ENCODE assay signal across 33 cellular contexts in the genomic region with DNA sequence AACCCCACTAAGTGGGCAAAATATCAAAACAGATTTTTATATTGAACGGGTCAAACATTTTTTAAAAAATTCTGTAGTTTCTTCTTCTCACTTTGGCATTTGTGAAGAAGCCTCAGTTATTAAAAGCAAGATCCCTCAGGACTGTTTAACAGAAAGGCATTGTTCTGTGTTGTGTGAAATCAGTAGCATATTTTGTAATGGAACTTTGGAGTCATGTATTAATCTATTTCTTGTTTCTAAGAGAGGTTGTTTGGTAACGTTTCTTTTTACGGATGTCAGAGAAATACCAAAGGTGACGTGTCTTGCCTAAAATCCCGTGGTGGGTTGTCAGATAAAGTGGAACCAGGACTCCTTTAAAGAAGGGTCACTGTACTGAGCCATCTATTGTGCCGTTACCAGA.
"Had no signal": no experiment of that assay in that cellular context is flagged by ENCODE, and none has a peak within 500 bp of the region (broad histone marks: within the 10 kb centered on the region; RNA-seq: fewer than 3 reads in every experiment).

No MANE protein-coding gene starts in this region.

- H3K4me3 Mint-ChIP-seq: activated B cell treated with CpG ODN at 0.5 μM for 24 hours; activated CD4-positive, alpha-beta memory T cell treated with anti-CD3 and anti-CD28 coated beads for 36 hours; activated CD4-positive, alpha-beta T cell treated with anti-CD3 and anti-CD28 coated beads, Interleukin-2, amount 10 ng/mL, durations not matched to agents 24 days and 14 days; activated CD8-positive, alpha-beta T cell treated with anti-CD3 and anti-CD28 coated beads for 36 hours; activated naive CD4-positive, alpha-beta T cell treated with anti-CD3 and anti-CD28 coated beads for 36 hours; activated naive CD8-positive, alpha-beta T cell treated with anti-CD3 and anti-CD28 coated beads for 36 hours; activated T-cell treated with anti-CD3 and anti-CD28 coated beads, Interleukin-2, amount 50 U/mL, for 4 hours; activated T-cell treated with anti-CD3 and anti-CD28 coated beads, Interleukin-2, amount 50 U/mL, for 72 hours; activated T-helper 1 cell treated with anti-CD3 and anti-CD28 coated beads, Interleukin-12 subunit alpha, Interleukin-12 subunit beta, Interleukin-2, Interleukin-4 antibody, amounts not matched to agents 30 ng/mL and 10 ng/mL and 1 ng/mL, durations not matched to agents 14 hours and 24 hours and 36 hours; activated T-helper 17 cell treated with anti-CD3 and anti-CD28 coated beads, Interleukin-2, amount 50 U/mL, for 72 hours; T-helper 1 cell treated with Interleukin-12 subunit alpha and Interleukin-12 subunit beta and Interleukin-4 antibody, amounts not matched to agents 30 μg/mL and 1 μg/mL, for 36 hours; T-helper 2 cell treated with Interferon-gamma antibody and Interleukin-4, amounts not matched to agents 5 μg/mL and 100 μg/mL, for 36 hours had no signal

- ATAC-seq: activated CD8-positive, alpha-beta T cell treated with anti-CD3 and anti-CD28 coated beads for 36 hours; activated T-cell treated with anti-CD3 and anti-CD28 coated beads, Interleukin-2, amount 50 U/mL, for 4 hours; body of pancreas had no signal

- H3K27me3 Mint-ChIP-seq: activated CD4-positive, alpha-beta memory T cell treated with anti-CD3 and anti-CD28 coated beads for 36 hours; activated CD4-positive, alpha-beta T cell treated with anti-CD3 and anti-CD28 coated beads, Interleukin-2, amount 10 ng/mL, durations not matched to agents 24 days and 14 days; activated CD8-positive, alpha-beta T cell treated with anti-CD3 and anti-CD28 coated beads for 36 hours; activated naive CD8-positive, alpha-beta T cell treated with anti-CD3 and anti-CD28 coated beads for 36 hours; activated T-helper 17 cell treated with anti-CD3 and anti-CD28 coated beads, Interleukin-2, amount 50 U/mL, for 72 hours had no signal

- DNase-seq: activated B cell treated with CpG ODN at 0.5 μM for 24 hours; activated CD4-positive, alpha-beta memory T cell treated with anti-CD3 and anti-CD28 coated beads for 36 hours; activated CD4-positive, alpha-beta T cell treated with anti-CD3 and anti-CD28 coated beads for 4 hours; activated CD4-positive, alpha-beta T cell treated with anti-CD3 and anti-CD28 coated beads, Interleukin-2, amount 10 ng/mL, durations not matched to agents 24 days and 14 days; activated CD4-positive, alpha-beta T cell treated with anti-CD3 and anti-CD28 coated beads, Interleukin-2, amount 50 U/mL, for 1 hour; activated CD4-positive, alpha-beta T cell treated with anti-CD3 and anti-CD28 coated beads, Interleukin-2, amount 50 U/mL, for 4 hours; activated CD4-positive, CD25-positive, alpha-beta regulatory T cell treated with anti-CD3 and anti-CD28 coated beads, Interleukin-2, amount 50 U/mL, for 72 hours; activated CD8-positive, alpha-beta memory T cell treated with anti-CD3 and anti-CD28 coated beads, Interleukin-2, amount 50 U/mL, for 4 hours; activated CD8-positive, alpha-beta T cell treated with anti-CD3 and anti-CD28 coated beads for 36 hours; activated effector memory CD4-positive, alpha-beta T cell treated with anti-CD3 and anti-CD28 coated beads, Interleukin-2, amount 50 U/mL, for 16 hours; activated gamma-delta T cell treated with Interleukin-2 at 50 U/mL for 16 hours; activated naive CD4-positive, alpha-beta T cell; activated naive CD4-positive, alpha-beta T cell treated with anti-CD3 and anti-CD28 coated beads for 36 hours; activated naive CD4-positive, alpha-beta T cell treated with anti-CD3 and anti-CD28 coated beads, Interleukin-2, amount 50 U/mL, for 16 hours; activated naive CD8-positive, alpha-beta T cell treated with anti-CD3 and anti-CD28 coated beads for 36 hours; activated T-cell treated with anti-CD3 and anti-CD28 coated beads for 4 hours; activated T-cell treated with anti-CD3 and anti-CD28 coated beads, Interleukin-2, amount 50 U/mL, for 1 hour; activated T-cell treated with anti-CD3 and anti-CD28 coated beads, Interleukin-2, amount 50 U/mL, for 4 hours; activated T-cell treated with anti-CD3 and anti-CD28 coated beads, Interleukin-2, amount 50 U/mL, for 72 hours; adrenal gland; amniotic stem cell; aorta; body of pancreas; brain microvascular endothelial cell; central memory CD4-positive, alpha-beta T cell; T-helper 1 cell; T-helper 2 cell; T-helper 9 cell had no signal

- H3K27ac Mint-ChIP-seq: activated B cell treated with CpG ODN at 0.5 μM for 24 hours; activated CD4-positive, alpha-beta memory T cell treated with anti-CD3 and anti-CD28 coated beads for 36 hours; activated CD4-positive, alpha-beta T cell treated with anti-CD3 and anti-CD28 coated beads, Interleukin-2, amount 10 ng/mL, durations not matched to agents 24 days and 14 days; activated CD8-positive, alpha-beta T cell treated with anti-CD3 and anti-CD28 coated beads for 36 hours; activated naive CD4-positive, alpha-beta T cell treated with anti-CD3 and anti-CD28 coated beads for 36 hours; activated naive CD4-positive, alpha-beta T cell treated with anti-CD3 and anti-CD28 coated beads, Interleukin-2, amount 50 U/mL, for 72 hours; activated naive CD8-positive, alpha-beta T cell treated with anti-CD3 and anti-CD28 coated beads for 36 hours; activated T-cell treated with anti-CD3 and anti-CD28 coated beads, Interleukin-2, amount 50 U/mL, for 72 hours; activated T-helper 1 cell treated with anti-CD3 and anti-CD28 coated beads, Interleukin-12 subunit alpha, Interleukin-12 subunit beta, Interleukin-2, Interleukin-4 antibody, amounts not matched to agents 30 ng/mL and 10 ng/mL and 1 ng/mL, durations not matched to agents 14 hours and 24 hours and 36 hours; activated T-helper 17 cell treated with anti-CD3 and anti-CD28 coated beads, Interleukin-2, amount 50 U/mL, for 72 hours; T-helper 1 cell treated with Interleukin-12 subunit alpha and Interleukin-12 subunit beta and Interleukin-4 antibody, amounts not matched to agents 30 μg/mL and 1 μg/mL, for 36 hours; T-helper 2 cell treated with Interferon-gamma antibody and Interleukin-4, amounts not matched to agents 5 μg/mL and 100 μg/mL, for 36 hours had no signal
